ENCODE assay signal across 22 cellular contexts in the genomic region with DNA sequence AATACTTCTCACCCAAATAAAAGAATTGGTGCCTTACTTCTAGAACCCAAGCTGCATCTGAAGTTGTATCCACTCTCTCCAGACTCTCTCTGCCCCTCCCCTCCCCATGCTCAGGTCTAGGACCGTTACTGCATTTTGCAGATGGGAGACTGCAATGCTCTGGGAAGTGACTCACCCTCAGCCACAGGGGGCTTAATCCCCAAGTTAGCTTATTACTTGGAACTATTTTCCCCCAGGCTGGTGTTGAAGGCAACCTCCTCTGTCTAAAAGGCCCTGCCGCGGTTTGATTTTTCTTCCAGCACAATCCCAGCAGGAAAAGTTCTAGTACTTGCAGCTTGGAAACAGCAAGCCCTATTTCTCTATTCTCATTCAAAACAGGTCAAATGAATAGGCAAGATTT.
A peak's percentile ranks its signal among the peaks of the same experiment; 100 is the strongest.
DNase-seq lines count a peak whose midpoint lies in the region; ATAC-seq and TF ChIP-seq lines count a peak whose summit lies in the region.
"Had no signal": no experiment of that assay in that cellular context is flagged by ENCODE, and none has a peak within 500 bp of the region (broad histone marks: within the 10 kb centered on the region; RNA-seq: fewer than 3 reads in every experiment).

No MANE protein-coding gene starts in this region.

- H3K79me1 ChIP-seq in mesendoderm (ENCODE audit: low read length), result no peaks in the 10 kb centered on the region

- no peak overlapping the region for H2BK120ac ChIP-seq in mesendoderm (ENCODE audit: low read depth, low read length)

- H3K56ac ChIP-seq in mesendoderm (ENCODE audit: low read length), result no peak overlapping the region

- CTCF ChIA-PET in CD8-positive, alpha-beta memory T cell (lab: Charles Lee), result no interaction called here
- CTCF ChIA-PET in CD4-positive, alpha-beta memory T cell (lab: Charles Lee; ENCODE audit: partially characterized antibody), result no interaction called here

- DNase-seq in EL (peak; percentile 28), MG63 (peak; percentile 23), astrocyte of the cerebellum (ENCODE audit: low read depth) (peak; percentile 19), mesendoderm (peak; percentile 85), colonic mucosa (no peak)
- no peak for DNase-seq in CD8-positive, alpha-beta memory T cell
- no peak for DNase-seq in CD4-positive, alpha-beta memory T cell
- DNase-seq: activated CD4-positive, CD25-positive, alpha-beta regulatory T cell; activated CD8-positive, alpha-beta memory T cell treated with anti-CD3 and anti-CD28 coated beads for 24 hours; activated T-cell treated with anti-CD3 and anti-CD28 coated beads, Interleukin-2, amount 50 U/mL, for 72 hours; CD8-positive, alpha-beta T cell; Karpas-422; NCI-H1436; NCI-H526 treated with DMSO at 0.1 percent for 48 hours; SHP77 treated with DMSO at 0.1 percent for 48 hours; stimulated activated CD4-positive, alpha-beta T cell treated with anti-CD3 and anti-CD28 coated beads, Interleukin-4, amount 100 ng/mL, for 4 hours; uterus had no signal

- H3K4me1 Mint-ChIP-seq in CD8-positive, alpha-beta memory T cell, result no peaks in the 10 kb centered on the region
- H3K4me1 Mint-ChIP-seq in CD4-positive, alpha-beta memory T cell, result no peaks in the 10 kb centered on the region

- H3K36me3 ChIP-seq in MG63 (no peaks in the 10 kb centered on the region), mesendoderm (ENCODE audit: control insufficient read depth, insufficient read depth, low read length) (no peaks in the 10 kb centered on the region), colonic mucosa (no peaks in the 10 kb centered on the region)
- no peaks in the 10 kb centered on the region for H3K36me3 ChIP-seq in CD8-positive, alpha-beta memory T cell (ENCODE audit: insufficient read depth, low read length)
- H3K36me3 ChIP-seq in CD4-positive, alpha-beta memory T cell (ENCODE audit: insufficient read depth, low read length), result no peaks in the 10 kb centered on the region
- H3K36me3 ChIP-seq: uterus had no signal

- POLR2A ChIA-PET in CD8-positive, alpha-beta memory T cell (lab: Charles Lee), result no interaction called here
- POLR2A ChIA-PET in CD4-positive, alpha-beta memory T cell (lab: Charles Lee; ENCODE audit: partially characterized antibody), result no interaction called here

- H3K9ac ChIP-seq in mesendoderm (ENCODE audit: low read length) (no peak overlapping the region), colonic mucosa (ENCODE audit: low read depth in 2 of 2, low read length in 2 of 2) (no peak overlapping the region)

- no CpG with 5 or more reads among the region's 3 CpGs for WGBS in mesendoderm (ENCODE audit: extremely low coverage, insufficient coverage, low lambda C conversion rate)

- H3K27me3 Mint-ChIP-seq in CD8-positive, alpha-beta memory T cell, result peaks cover 2 to 8% of the 10 kb centered on the region in 2 donors
- H3K27me3 Mint-ChIP-seq in CD4-positive, alpha-beta memory T cell, result peaks cover 0 to 5% of the 10 kb centered on the region in 2 donors

- no peak overlapping the region for H3K27ac Mint-ChIP-seq in CD8-positive, alpha-beta memory T cell
- H3K27ac Mint-ChIP-seq in CD4-positive, alpha-beta memory T cell, result no peak overlapping the region
- H3K27ac Mint-ChIP-seq: activated naive CD4-positive, alpha-beta T cell treated with anti-CD3 and anti-CD28 coated beads, Interleukin-2, amount 50 U/mL, for 72 hours; activated T-cell treated with anti-CD3 and anti-CD28 coated beads, Interleukin-2, amount 50 U/mL, for 72 hours; CD8-positive, alpha-beta T cell; progenitor cell of endocrine pancreas; T-helper 1 cell treated with Interleukin-12 subunit alpha and Interleukin-12 subunit beta and Interleukin-4 antibody, amounts not matched to agents 30 μg/mL and 1 μg/mL, for 36 hours had no signal

- H2AK5ac ChIP-seq in mesendoderm (ENCODE audit: low read length), result no peak overlapping the region

- H3K18ac ChIP-seq in mesendoderm (ENCODE audit: low read length), result no peak overlapping the region

- peaks cover 21% of the 10 kb centered on the region for H3K4me1 ChIP-seq in mesendoderm (ENCODE audit: control insufficient read depth, low read depth, low read length)
- no peaks in the 10 kb centered on the region for H3K4me1 ChIP-seq in colonic mucosa
- no peaks in the 10 kb centered on the region for H3K4me1 ChIP-seq in CD8-positive, alpha-beta memory T cell (ENCODE audit: insufficient read depth, low read length)
- no peaks in the 10 kb centered on the region for H3K4me1 ChIP-seq in CD4-positive, alpha-beta memory T cell (ENCODE audit: insufficient read depth, low read length)
- H3K4me1 ChIP-seq: uterus had no signal

- intact Hi-C loops in colonic mucosa (cut with DNase I), result no loop called here
- intact Hi-C loops in CD4-positive, alpha-beta memory T cell (cut with micrococcal nuclease), result no loop called here

- H4K5ac ChIP-seq in mesendoderm (ENCODE audit: low read length), result no peak overlapping the region

- no peaks in the 10 kb centered on the region for H3K79me2 ChIP-seq in mesendoderm (ENCODE audit: control insufficient read depth, insufficient read depth, low read length)

- H3K9me3 Mint-ChIP-seq in CD8-positive, alpha-beta memory T cell, result peaks cover 0 to 4% (median 0%) of the 10 kb centered on the region in 5 donors
- no peaks in the 10 kb centered on the region for H3K9me3 Mint-ChIP-seq in CD4-positive, alpha-beta memory T cell
- H3K9me3 Mint-ChIP-seq: activated naive CD4-positive, alpha-beta T cell treated with anti-CD3 and anti-CD28 coated beads, Interleukin-2, amount 50 U/mL, for 72 hours; activated T-cell treated with anti-CD3 and anti-CD28 coated beads, Interleukin-2, amount 50 U/mL, for 72 hours; CD8-positive, alpha-beta T cell; T-helper 1 cell treated with Interleukin-12 subunit alpha and Interleukin-12 subunit beta and Interleukin-4 antibody, amounts not matched to agents 30 μg/mL and 1 μg/mL, for 36 hours had no signal

- in situ Hi-C loops in astrocyte of the cerebellum (cut with HindIII; ENCODE audit: low sequenced_read_pairs), result no loop called here

- H4K8ac ChIP-seq in mesendoderm (ENCODE audit: low read depth, low read length), result no peak overlapping the region

- TF ChIP-seq CTCF in astrocyte of the cerebellum (IDR thresholded peaks at IDR 0.05; ENCODE audit: low read depth, low read length, missing control alignments), result no peak
- TF ChIP-seq CTCF in colonic mucosa (IDR thresholded peaks at IDR 0.05), result no peak

- H3K4me3 ChIP-seq in MG63, result no peak overlapping the region
- no peak overlapping the region for H3K4me3 ChIP-seq in astrocyte of the cerebellum (ENCODE audit: low read depth, low read length)
- H3K4me3 ChIP-seq in mesendoderm (ENCODE audit: low read length), result no peak overlapping the region
- H3K4me3 ChIP-seq in colonic mucosa, result no peak overlapping the region
- H3K4me3 ChIP-seq in CD8-positive, alpha-beta memory T cell (ENCODE audit: low read length), result no peak overlapping the region
- no peak overlapping the region for H3K4me3 ChIP-seq in CD4-positive, alpha-beta memory T cell (ENCODE audit: low read length in 2 of 2)
- H3K4me3 ChIP-seq: coronary artery, uterus had no signal

- no peak overlapping the region for H3K4me3 Mint-ChIP-seq in CD8-positive, alpha-beta memory T cell
- no peak overlapping the region for H3K4me3 Mint-ChIP-seq in CD4-positive, alpha-beta memory T cell
- H3K4me3 Mint-ChIP-seq: activated T-cell treated with anti-CD3 and anti-CD28 coated beads, Interleukin-2, amount 50 U/mL, for 72 hours; CD8-positive, alpha-beta T cell; T-helper 1 cell treated with Interleukin-12 subunit alpha and Interleukin-12 subunit beta and Interleukin-4 antibody, amounts not matched to agents 30 μg/mL and 1 μg/mL, for 36 hours had no signal

- H3K9me3 ChIP-seq in MG63 (no peaks in the 10 kb centered on the region), colonic mucosa (no peaks in the 10 kb centered on the region)
- no peaks in the 10 kb centered on the region for H3K9me3 ChIP-seq in CD8-positive, alpha-beta memory T cell (ENCODE audit: low read length)
- H3K9me3 ChIP-seq in CD4-positive, alpha-beta memory T cell (ENCODE audit: control insufficient read depth in 1 of 2, low read length in 2 of 2), result no peaks in the 10 kb centered on the region
- H3K9me3 ChIP-seq: uterus had no signal

- no peaks in the 10 kb centered on the region for H3K36me3 Mint-ChIP-seq in CD8-positive, alpha-beta memory T cell
- H3K36me3 Mint-ChIP-seq in CD4-positive, alpha-beta memory T cell, result no peaks in the 10 kb centered on the region
- H3K36me3 Mint-ChIP-seq: activated naive CD4-positive, alpha-beta T cell treated with anti-CD3 and anti-CD28 coated beads, Interleukin-2, amount 50 U/mL, for 72 hours; CD8-positive, alpha-beta T cell had no signal

- H3K27me3 ChIP-seq in MG63 (no peaks in the 10 kb centered on the region), mesendoderm (ENCODE audit: insufficient read depth, low read length, poor library complexity) (no peaks in the 10 kb centered on the region), colonic mucosa (no peaks in the 10 kb centered on the region)
- H3K27me3 ChIP-seq in CD8-positive, alpha-beta memory T cell (ENCODE audit: insufficient read depth, low read length, poor library complexity, severe bottlenecking), result no peaks in the 10 kb centered on the region
- no peaks in the 10 kb centered on the region for H3K27me3 ChIP-seq in CD4-positive, alpha-beta memory T cell (ENCODE audit: insufficient read depth, low read length)
- H3K27me3 ChIP-seq: uterus had no signal

- H3K27ac ChIP-seq in mesendoderm (ENCODE audit: low read depth, low read length) (no peak overlapping the region), colonic mucosa (no peak overlapping the region)
- no peak overlapping the region for H3K27ac ChIP-seq in CD8-positive, alpha-beta memory T cell (ENCODE audit: low read depth, low read length)
- no peak overlapping the region for H3K27ac ChIP-seq in CD4-positive, alpha-beta memory T cell (ENCODE audit: low read depth, low read length)
- H3K27ac ChIP-seq: coronary artery, uterus had no signal

- H2BK15ac ChIP-seq in mesendoderm (replicated peaks; ENCODE audit: low read depth), result no peak overlapping the region

- H3K23ac ChIP-seq in mesendoderm (ENCODE audit: low read length), result no peak overlapping the region

- H2BK5ac ChIP-seq in mesendoderm (ENCODE audit: low read length), result no peak overlapping the region

- no peak for ATAC-seq in HG02870 (IDR thresholded peaks at IDR 0.05; ENCODE audit: unreplicated experiment)
- ATAC-seq: activated naive CD4-positive, alpha-beta T cell treated with anti-CD3 and anti-CD28 coated beads, Interleukin-2, amount 50 U/mL, for 72 hours; activated T-cell treated with anti-CD3 and anti-CD28 coated beads, Interleukin-2, amount 50 U/mL, for 72 hours; CD8-positive, alpha-beta T cell had no signal

- no peak overlapping the region for H3K4me2 ChIP-seq in mesendoderm (ENCODE audit: low read length)

- H3K4ac ChIP-seq in mesendoderm (ENCODE audit: low read depth, low read length), result no peak overlapping the region

Comparison
In these comparisons a context has a peak if more than half of its experiments do, and no peak if none do; other contexts are left out.
1. DNase-seq: peak in EL (single experiment), MG63 (single experiment), astrocyte of the cerebellum (single experiment) and mesendoderm (single experiment); none in colonic mucosa (single experiment), CD8-positive, alpha-beta memory T cell (0 of 5) and CD4-positive, alpha-beta memory T cell (0 of 5).